8 cellular contexts compared by ENCODE assay signal in the genomic region with DNA sequence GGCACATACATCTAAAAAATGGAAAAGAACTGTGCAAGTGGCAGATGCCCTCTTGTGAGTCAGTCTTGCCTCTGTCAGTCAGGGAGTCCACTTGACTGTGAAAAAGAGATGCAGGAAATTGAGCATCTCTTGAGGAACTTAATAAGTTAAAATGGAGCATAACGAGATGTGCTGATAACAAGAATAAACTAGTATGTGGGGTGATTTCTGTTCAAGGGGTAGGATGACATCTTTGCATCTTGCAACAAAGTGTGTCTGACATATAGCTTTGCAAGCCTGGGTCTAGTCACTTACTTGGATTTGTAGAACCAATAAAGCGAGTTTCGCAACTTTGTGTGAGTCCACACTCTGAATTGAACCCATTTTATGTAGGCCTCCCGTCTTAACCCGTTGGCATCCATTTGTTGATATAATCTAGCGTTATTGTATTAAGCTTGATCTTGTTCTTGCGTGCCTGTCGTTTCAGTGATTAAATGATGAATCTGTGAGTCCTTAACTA. TPM values are rescaled to one million over a fixed set of nuclear protein-coding genes. Genes with fewer than 3 reads are reported as not detected.
A peak's percentile ranks its signal among the peaks of the same experiment; 100 is the strongest.
DNase-seq lines count a peak whose midpoint lies in the region; ATAC-seq and TF ChIP-seq lines count a peak whose summit lies in the region.

No MANE protein-coding gene starts in this region.

- no peaks in the 10 kb centered on the region for H3K27me3 ChIP-seq in liver (ENCODE audit: control insufficient read depth in 4 of 4, insufficient read depth in 4 of 4, low read length in 3 of 4)

- peak overlapping the region; percentile 86 for H3K27ac Mint-ChIP-seq in stimulated activated naive CD8-positive, alpha-beta T cell treated with anti-CD3 and anti-CD28 coated beads, Interleukin-15, Interleukin-2, amounts not matched to agents 100 ng/mL and 50 ng/mL, for 24 hours
- H3K27ac Mint-ChIP-seq in activated CD4-positive, alpha-beta memory T cell treated with anti-CD3 and anti-CD28 coated beads for 36 hours: peak overlapping the region; percentile 91

- H3K36me3 Mint-ChIP-seq in stimulated activated naive CD8-positive, alpha-beta T cell treated with anti-CD3 and anti-CD28 coated beads, Interleukin-15, Interleukin-2, amounts not matched to agents 100 ng/mL and 50 ng/mL, for 24 hours (ENCODE audit: low read depth): peaks cover 5% of the 10 kb centered on the region
- H3K36me3 Mint-ChIP-seq in activated CD4-positive, alpha-beta memory T cell treated with anti-CD3 and anti-CD28 coated beads for 36 hours: peaks cover 4% of the 10 kb centered on the region

- no peaks in the 10 kb centered on the region for H3K9me3 Mint-ChIP-seq in stimulated activated naive CD8-positive, alpha-beta T cell treated with anti-CD3 and anti-CD28 coated beads, Interleukin-15, Interleukin-2, amounts not matched to agents 100 ng/mL and 50 ng/mL, for 24 hours
- H3K9me3 Mint-ChIP-seq in activated CD4-positive, alpha-beta memory T cell treated with anti-CD3 and anti-CD28 coated beads for 36 hours: no peaks in the 10 kb centered on the region

- no peaks in the 10 kb centered on the region for H3K27me3 Mint-ChIP-seq in stimulated activated naive CD8-positive, alpha-beta T cell treated with anti-CD3 and anti-CD28 coated beads, Interleukin-15, Interleukin-2, amounts not matched to agents 100 ng/mL and 50 ng/mL, for 24 hours
- no peaks in the 10 kb centered on the region for H3K27me3 Mint-ChIP-seq in activated CD4-positive, alpha-beta memory T cell treated with anti-CD3 and anti-CD28 coated beads for 36 hours

- intact Hi-C loops in activated CD4-positive, alpha-beta memory T cell treated with anti-CD3 and anti-CD28 coated beads for 36 hours (cut with micrococcal nuclease): loop anchor here (1.0 to 10.0 kb wide), 3 partner anchors 9 to 1388 kb away; no protein-coding TSS in a partner anchor

- H3K9ac ChIP-seq in liver (ENCODE audit: low read depth in 1 of 2, low read length in 2 of 2): peak overlapping the region; percentile 94 to 97

- peaks cover 10 to 65% (median 46%) of the 10 kb centered on the region in 4 donors for H3K4me1 ChIP-seq in liver (ENCODE audit: control insufficient read depth in 4 of 4, insufficient read depth in 4 of 4, low read length in 3 of 4)

- WGBS in liver: 66% methylated on average over 8 of the region's 8 CpGs

- TF ChIP-seq RAD21 in liver (IDR thresholded peaks at IDR 0.05): no peak

- H3K4me3 Mint-ChIP-seq in stimulated activated naive CD8-positive, alpha-beta T cell treated with anti-CD3 and anti-CD28 coated beads, Interleukin-15, Interleukin-2, amounts not matched to agents 100 ng/mL and 50 ng/mL, for 24 hours: peak overlapping the region; percentile 94
- peak overlapping the region; percentile 90 for H3K4me3 Mint-ChIP-seq in activated CD4-positive, alpha-beta memory T cell treated with anti-CD3 and anti-CD28 coated beads for 36 hours

- no peaks in the 10 kb centered on the region for H3K9me3 ChIP-seq in liver (ENCODE audit: control insufficient read depth in 4 of 4, low read length in 3 of 4)

- CTCF ChIA-PET in activated CD4-positive, alpha-beta memory T cell treated with anti-CD3 and anti-CD28 coated beads for 36 hours (lab: Charles Lee): interaction anchor here (0.8 to 8.0 kb wide), 10 partner anchors 10 to 97 kb away, joined by 3 to 76 read pairs (median 4); no protein-coding TSS in a partner anchor

- POLR2A ChIA-PET in activated CD4-positive, alpha-beta memory T cell treated with anti-CD3 and anti-CD28 coated beads for 36 hours (lab: Charles Lee): interaction anchor here (0.7 to 3.9 kb wide), 6 partner anchors 9 to 314 kb away, joined by 3 to 40 read pairs (median 14); no protein-coding TSS in a partner anchor

- peaks cover 60% of the 10 kb centered on the region for H3K4me1 Mint-ChIP-seq in stimulated activated naive CD8-positive, alpha-beta T cell treated with anti-CD3 and anti-CD28 coated beads, Interleukin-15, Interleukin-2, amounts not matched to agents 100 ng/mL and 50 ng/mL, for 24 hours (ENCODE audit: low read depth)
- peaks cover 77% of the 10 kb centered on the region for H3K4me1 Mint-ChIP-seq in activated CD4-positive, alpha-beta memory T cell treated with anti-CD3 and anti-CD28 coated beads for 36 hours (ENCODE audit: low read depth)

- H3K36me3 ChIP-seq in liver (ENCODE audit: control insufficient read depth in 4 of 4, insufficient read depth in 3 of 4, low read depth in 1 of 4, low read length in 3 of 4): no peaks in the 10 kb centered on the region

- TF ChIP-seq CTCF in liver (IDR thresholded peaks at IDR 0.05; ENCODE audit: low read depth, low read length, missing input control): no peak
- TF ChIP-seq CTCF in omental fat pad (IDR thresholded peaks at IDR 0.05): no peak

- no peak for DNase-seq in stimulated activated naive CD8-positive, alpha-beta T cell treated with anti-CD3 and anti-CD28 coated beads, Interleukin-15, Interleukin-2, amounts not matched to agents 100 U/mL and 50 U/mL, for 24 hours
- DNase-seq in activated CD4-positive, alpha-beta memory T cell treated with anti-CD3 and anti-CD28 coated beads for 36 hours: peak; percentile 50
- DNase-seq in omental fat pad (ENCODE audit: low spot score) (no peak), hypothalamus (lab: John Stamatoyannopoulos, UW) (no peak), NCI-H1436 (lab: John Stamatoyannopoulos, UW) (no peak)

- H3K27ac ChIP-seq in liver (ENCODE audit: low read depth in 1 of 2, low read length in 2 of 2): peak overlapping the region; percentile 98

- no peak for ATAC-seq in stimulated activated naive CD8-positive, alpha-beta T cell treated with anti-CD3 and anti-CD28 coated beads, Interleukin-15, Interleukin-2, amounts not matched to agents 100 U/mL and 50 U/mL, for 24 hours
- ATAC-seq in HG03378 (IDR thresholded peaks at IDR 0.05; ENCODE audit: unreplicated experiment) (no peak), omental fat pad (ENCODE audit: low FRiP score) (no peak)

- peak overlapping the region; percentile 7 to 97 (median 8) for H3K4me3 ChIP-seq in liver (ENCODE audit: low read depth in 1 of 3, low read length in 3 of 3)

TF ChIP-seq in liver, 16 proteins besides CTCF, POLR2A, EP300 and RAD21:
- no peak for TF ChIP-seq FOXA1 (IDR thresholded peaks at IDR 0.05)
- TF ChIP-seq EGR1 (IDR thresholded peaks at IDR 0.05; ENCODE audit: low read depth in 2 of 2): no peak
- no peak for TF ChIP-seq FOXA2 (IDR thresholded peaks at IDR 0.05)
- TF ChIP-seq, protein P1, sequence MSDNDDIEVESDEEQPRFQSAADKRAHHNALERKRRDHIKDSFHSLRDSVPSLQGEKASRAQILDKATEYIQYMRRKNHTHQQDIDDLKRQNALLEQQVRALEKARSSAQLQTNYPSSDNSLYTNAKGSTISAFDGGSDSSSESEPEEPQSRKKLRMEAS (IDR thresholded peaks at IDR 0.05): no peak
- TF ChIP-seq GABPA (IDR thresholded peaks at IDR 0.05 in 1 of 2, conservative IDR thresholded peaks at IDR 0.05 in 1 of 2): no peak
- TF ChIP-seq, protein P2, sequence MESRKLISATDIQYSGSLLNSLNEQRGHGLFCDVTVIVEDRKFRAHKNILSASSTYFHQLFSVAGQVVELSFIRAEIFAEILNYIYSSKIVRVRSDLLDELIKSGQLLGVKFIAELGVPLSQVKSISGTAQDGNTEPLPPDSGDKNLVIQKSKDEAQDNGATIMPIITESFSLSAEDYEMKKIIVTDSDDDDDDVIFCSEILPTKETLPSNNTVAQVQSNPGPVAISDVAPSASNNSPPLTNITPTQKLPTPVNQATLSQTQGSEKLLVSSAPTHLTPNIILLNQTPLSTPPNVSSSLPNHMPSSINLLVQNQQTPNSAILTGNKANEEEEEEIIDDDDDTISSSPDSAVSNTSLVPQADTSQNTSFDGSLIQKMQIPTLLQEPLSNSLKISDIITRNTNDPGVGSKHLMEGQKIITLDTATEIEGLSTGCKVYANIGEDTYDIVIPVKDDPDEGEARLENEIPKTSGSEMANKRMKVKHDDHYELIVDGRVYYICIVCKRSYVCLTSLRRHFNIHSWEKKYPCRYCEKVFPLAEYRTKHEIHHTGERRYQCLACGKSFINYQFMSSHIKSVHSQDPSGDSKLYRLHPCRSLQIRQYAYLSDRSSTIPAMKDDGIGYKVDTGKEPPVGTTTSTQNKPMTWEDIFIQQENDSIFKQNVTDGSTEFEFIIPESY (IDR thresholded peaks at IDR 0.05): no peak
TF ChIP-seq in liver: peak in this region for 0.

RNA-seq across cellular contexts. Expression of a gene that starts 2.2 kb away (rescaled TPM):
- 10 to 100 TPM; 46.1 to 48.9 TPM for total RNA-seq in activated CD4-positive, alpha-beta memory T cell treated with anti-CD3 and anti-CD28 coated beads for 36 hours
- 10 to 100 TPM; 17.3 to 25.4 TPM for total RNA-seq in liver
- 10 to 100 TPM in 1 of 2 donors, 1 to 10 TPM in 1; 8.5 to 12.3 TPM for polyA plus RNA-seq in liver
- 10 to 100 TPM; 40.4 to 66.2 (median 56.0) TPM for total RNA-seq in omental fat pad
